In genomic region chr19:23294141-23294540, GRCh38 we compare ENCODE assay signal across 34 cellular contexts.
"Had no signal": no experiment of that assay in that cellular context is flagged by ENCODE, and none has a peak within 500 bp of the region (broad histone marks: within the 10 kb centered on the region; RNA-seq: fewer than 3 reads in every experiment).

No MANE protein-coding gene starts in this region.

- H3K4me3 ChIP-seq: MG63 had no signal

- H3K27me3 ChIP-seq: MG63 had no signal

- H3K36me3 ChIP-seq: MG63 had no signal

- H3K9me3 ChIP-seq: MG63 had no signal

- DNase-seq: Karpas-422, Kasumi-1, MG63, MM.1S, MV-4-11, NCI-H1048, NCI-H1092, NCI-H1092 treated with DMSO at 0.1 percent for 48 hours, NCI-H1105, NCI-H1105 treated with DMSO at 0.1 percent for 48 hours, NCI-H1417, NCI-H1417 treated with DMSO at 0.1 percent for 48 hours, NCI-H1436, NCI-H1436 treated with DMSO at 0.1 percent for 48 hours, NCI-H146, NCI-H1694, NCI-H1694 treated with DMSO at 0.1 percent for 48 hours, NCI-H187, NCI-H187 treated with DMSO at 0.1 percent for 48 hours, NCI-H1930, NCI-H2029, NCI-H2029 treated with DMSO at 0.1 percent for 48 hours, NCI-H2081, NCI-H2081 treated with DMSO at 0.1 percent for 48 hours, NCI-H2107, NCI-H2171, NCI-H2171 treated with DMSO at 0.1 percent for 48 hours, NCI-H2227 treated with DMSO at 0.1 percent for 48 hours, NCI-H226, NCI-H345, NCI-H446, NCI-H446 treated with DMSO at 0.1 percent for 48 hours, NCI-H510A, NCI-H510A treated with DMSO at 0.1 percent for 48 hours had no signal
